3 cellular contexts compared by ENCODE assay signal in the genomic region with DNA sequence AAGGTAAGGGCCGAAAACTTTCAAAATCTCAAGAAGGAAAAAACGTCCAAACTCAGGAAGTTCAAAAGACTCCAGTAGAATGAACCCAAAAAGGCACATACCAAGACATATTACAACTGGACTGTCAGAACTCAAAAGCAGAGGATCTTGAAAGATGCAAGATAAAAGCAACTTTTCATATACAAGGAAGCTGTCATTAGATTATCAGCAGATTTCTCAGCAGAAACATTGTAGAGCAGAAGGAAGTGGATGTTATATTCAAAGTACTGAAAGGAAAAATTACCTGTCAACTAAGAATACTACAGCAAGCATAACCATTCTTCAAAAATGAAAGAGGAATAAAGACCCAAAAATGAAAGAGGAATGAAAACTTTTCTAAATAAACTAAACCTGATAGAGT.
TF ChIP-seq lines count a peak whose summit lies in the region.

No MANE protein-coding gene starts in this region.

TF ChIP-seq in HepG2, 621 proteins besides CTCF, POLR2A, EP300 and RAD21:
- TF ChIP-seq ZNF317 (CRISPR knock-in tag; IDR thresholded peaks at IDR 0.05), result peak; percentile 68; the same call in 1 of the 2 replicates
- TF ChIP-seq KLF9 (CRISPR knock-in tag; IDR thresholded peaks at IDR 0.05; ENCODE audit: low read depth), result no peak
- no peak for TF ChIP-seq ZNF792 (CRISPR knock-in tag; IDR thresholded peaks at IDR 0.05)

TF ChIP-seq in HEK293, 187 proteins besides CTCF, POLR2A, EP300 and RAD21:
- TF ChIP-seq GLIS1 (tag by site-specific recombination; IDR thresholded peaks at IDR 0.05) (no peak), TCF7L2 (IDR thresholded peaks at IDR 0.05; ENCODE audit: borderline replicate concordance, low read depth, low read length) (no peak), ZNF311 (tag by site-specific recombination; IDR thresholded peaks at IDR 0.05; ENCODE audit: borderline replicate concordance) (no peak), OSR2 (tag by site-specific recombination; IDR thresholded peaks at IDR 0.05) (no peak), TRIM28 (IDR thresholded peaks at IDR 0.05; ENCODE audit: borderline replicate concordance, low read length) (peak; percentile 73), SETDB1 (IDR thresholded peaks at IDR 0.05; ENCODE audit: insufficient read length, low read length) (peak; percentile 74), ZBTB7A (tag by site-specific recombination; IDR thresholded peaks at IDR 0.05; ENCODE audit: low read depth) (no peak), ZNF324 (tag by site-specific recombination; IDR thresholded peaks at IDR 0.05) (no peak)
- TF ChIP-seq, protein P1, sequence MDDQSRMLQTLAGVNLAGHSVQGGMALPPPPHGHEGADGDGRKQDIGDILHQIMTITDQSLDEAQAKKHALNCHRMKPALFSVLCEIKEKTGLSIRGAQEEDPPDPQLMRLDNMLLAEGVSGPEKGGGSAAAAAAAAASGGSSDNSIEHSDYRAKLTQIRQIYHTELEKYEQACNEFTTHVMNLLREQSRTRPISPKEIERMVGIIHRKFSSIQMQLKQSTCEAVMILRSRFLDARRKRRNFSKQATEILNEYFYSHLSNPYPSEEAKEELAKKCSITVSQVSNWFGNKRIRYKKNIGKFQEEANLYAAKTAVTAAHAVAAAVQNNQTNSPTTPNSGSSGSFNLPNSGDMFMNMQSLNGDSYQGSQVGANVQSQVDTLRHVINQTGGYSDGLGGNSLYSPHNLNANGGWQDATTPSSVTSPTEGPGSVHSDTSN (CRISPR knock-in tag; IDR thresholded peaks at IDR 0.05), result no peak

TF ChIP-seq in WTC11, 78 proteins besides CTCF, POLR2A, EP300 and RAD21:
- TF ChIP-seq ZNF317 (CRISPR knock-in tag; IDR thresholded peaks at IDR 0.05; ENCODE audit: borderline replicate concordance, low read depth), result peak; percentile 93
- TF ChIP-seq, protein P2, sequence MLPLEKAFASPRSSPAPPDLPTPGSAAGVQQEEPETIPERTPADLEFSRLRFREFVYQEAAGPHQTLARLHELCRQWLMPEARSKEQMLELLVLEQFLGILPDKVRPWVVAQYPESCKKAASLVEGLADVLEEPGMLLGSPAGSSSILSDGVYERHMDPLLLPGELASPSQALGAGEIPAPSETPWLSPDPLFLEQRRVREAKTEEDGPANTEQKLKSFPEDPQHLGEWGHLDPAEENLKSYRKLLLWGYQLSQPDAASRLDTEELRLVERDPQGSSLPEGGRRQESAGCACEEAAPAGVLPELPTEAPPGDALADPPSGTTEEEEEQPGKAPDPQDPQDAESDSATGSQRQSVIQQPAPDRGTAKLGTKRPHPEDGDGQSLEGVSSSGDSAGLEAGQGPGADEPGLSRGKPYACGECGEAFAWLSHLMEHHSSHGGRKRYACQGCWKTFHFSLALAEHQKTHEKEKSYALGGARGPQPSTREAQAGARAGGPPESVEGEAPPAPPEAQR (CRISPR knock-in tag; IDR thresholded peaks at IDR 0.05), result no peak
